ENCODE assay signal across 8 cellular contexts in genomic region chr19:57613941-57614743, GRCh38. TPM values are rescaled to one million over a fixed set of nuclear protein-coding genes. Genes with fewer than 3 reads are reported as not detected.
DNase-seq lines count a peak whose midpoint lies in the region; ATAC-seq and TF ChIP-seq lines count a peak whose summit lies in the region.

Gene ZNF134, plus strand, starts transcription at chr19:57614242. Its CDS starts 5,227 bp downstream, at chr19:57619469.

- H3K9me1 ChIP-seq in IMR-90 (ENCODE audit: insufficient read depth, low read length) = no peaks in the 10 kb centered on the region

- peaks cover 67% of the 10 kb centered on the region for H3K9me3 Mint-ChIP-seq in activated T-cell treated with anti-CD3 and anti-CD28 coated beads, Interleukin-2, amount 50 U/mL, for 24 hours

- TF ChIP-seq CTCF in IMR-90 (conservative IDR thresholded peaks at IDR 0.05; ENCODE audit: low read depth, low read length) (peak; percentile 39), PC-3 (conservative IDR thresholded peaks at IDR 0.05; ENCODE audit: low read depth, low read length) (no peak; the same call in 1 of the 2 replicates), esophagus muscularis mucosa (IDR thresholded peaks at IDR 0.05) (peak in 1 of 3 experiments; percentile 27)

- H4K5ac ChIP-seq in IMR-90 (ENCODE audit: low read depth, low read length) = peak within 1 kb of the TSS; percentile 73

- POLR2A ChIA-PET in IMR-90 (lab: Charles Lee; ENCODE audit: unreplicated experiment) = interaction anchor here (0.5 to 0.9 kb wide), 3 partner anchors 10 to 55 kb away, joined by 3 to 4 read pairs (median 3); no protein-coding TSS in a partner anchor
- POLR2A ChIA-PET in PC-3 (lab: Charles Lee; ENCODE audit: unreplicated experiment) = interaction anchor here (0.6 kb wide), 1 partner anchor 19 kb away, joined by 3 read pairs; the partner anchor contains the start of gene ZNF211

- TF ChIP-seq RAD21 in IMR-90 (IDR thresholded peaks at IDR 0.05; ENCODE audit: low read length) = no peak; the same call in 1 of the 2 replicates

- H2BK20ac ChIP-seq in IMR-90 (ENCODE audit: low read depth, low read length) = no peak within 1 kb of the TSS

- no peaks in the 10 kb centered on the region for H3F3A ChIP-seq in PC-3 (ENCODE audit: low read length, unreplicated experiment)

- H3K4me1 ChIP-seq in IMR-90 (ENCODE audit: control insufficient read depth, insufficient read depth, low read length) (peaks cover 2% of the 10 kb centered on the region; the same call in 1 of the 2 replicates), PC-3 (ENCODE audit: insufficient read depth, low read length) (no peaks in the 10 kb centered on the region), esophagus muscularis mucosa (peaks cover 4 to 23% (median 14%) of the 10 kb centered on the region in 4 donors), muscle layer of colon (ENCODE audit: insufficient read depth, low read length) (peaks cover 15% of the 10 kb centered on the region)

- H3K9me3 ChIP-seq in IMR-90 (ENCODE audit: control insufficient read depth, insufficient read depth, low read length) (peaks cover 42% of the 10 kb centered on the region), PC-3 (ENCODE audit: low read length) (peaks cover 50% of the 10 kb centered on the region), esophagus muscularis mucosa (peaks cover 14 to 53% (median 48%) of the 10 kb centered on the region in 4 donors), muscle layer of colon (ENCODE audit: low read length) (peaks cover 45% of the 10 kb centered on the region)

- CTCF ChIA-PET in IMR-90 (lab: Yijun Ruan, JAX) (no interaction called here), PC-3 (lab: Charles Lee) (no interaction called here)

- no peak within 1 kb of the TSS for H2BK15ac ChIP-seq in IMR-90 (ENCODE audit: low read depth, low read length)

- peak within 1 kb of the TSS; percentile 96 for H3K4me3 ChIP-seq in IMR-90 (ENCODE audit: insufficient read depth, low read depth, low read length)
- peak within 1 kb of the TSS; percentile 91 for H3K4me3 ChIP-seq in PC-3 (ENCODE audit: low read length)
- peak within 1 kb of the TSS; percentile 82 to 99 (median 92) for H3K4me3 ChIP-seq in esophagus muscularis mucosa
- H3K4me3 ChIP-seq in muscle layer of colon (ENCODE audit: low read depth in 1 of 2, low read length in 2 of 2) = peak within 1 kb of the TSS; percentile 94 to 97

- peak within 1 kb of the TSS; percentile 99 for H3K23ac ChIP-seq in IMR-90 (ENCODE audit: low read depth, low read length)

- H2BK120ac ChIP-seq in IMR-90 (ENCODE audit: low read depth, low read length) = no peak within 1 kb of the TSS; the same call in 1 of the 2 replicates

- peak within 1 kb of the TSS; percentile 76 for H3K27ac Mint-ChIP-seq in activated T-cell treated with anti-CD3 and anti-CD28 coated beads, Interleukin-2, amount 50 U/mL, for 24 hours

- ATAC-seq in GM21423 (IDR thresholded peaks at IDR 0.05; ENCODE audit: unreplicated experiment) (peak; percentile 96), IMR-90 (ENCODE audit: low read depth) (peak; percentile 99), PC-3 (peak; percentile 100)

- no peak within 1 kb of the TSS for H3K56ac ChIP-seq in IMR-90 (ENCODE audit: extremely low read depth, insufficient read depth, low read length)

- H3K36me3 ChIP-seq in IMR-90 (ENCODE audit: control insufficient read depth, insufficient read depth, low read length) (peaks cover 36% of the 10 kb centered on the region), PC-3 (ENCODE audit: low read depth, low read length) (peaks cover 49% of the 10 kb centered on the region), esophagus muscularis mucosa (peaks cover 33 to 39% (median 39%) of the 10 kb centered on the region in 4 donors), muscle layer of colon (ENCODE audit: insufficient read depth, low read length) (peaks cover 34% of the 10 kb centered on the region)

- peak within 1 kb of the TSS; percentile 98 for H2AK9ac ChIP-seq in IMR-90 (replicated peaks; ENCODE audit: low read depth, low read length, poor library complexity)

- peak within 1 kb of the TSS; percentile 91 for H3K4me3 Mint-ChIP-seq in activated T-cell treated with anti-CD3 and anti-CD28 coated beads, Interleukin-2, amount 50 U/mL, for 24 hours

- H3K9ac ChIP-seq in IMR-90 (ENCODE audit: low read depth, low read length) (peak within 1 kb of the TSS; percentile 70), PC-3 (ENCODE audit: low read length) (peak within 1 kb of the TSS; percentile 87), muscle layer of colon (ENCODE audit: low read length) (peak within 1 kb of the TSS; percentile 31)

- H3K27ac ChIP-seq in IMR-90 (ENCODE audit: insufficient read depth, low read length) (peak within 1 kb of the TSS; percentile 66), PC-3 (ENCODE audit: low read length) (no peak within 1 kb of the TSS), esophagus muscularis mucosa (replicated peaks in 1 of 4) (peak within 1 kb of the TSS; percentile 74 to 81 (median 80)), muscle layer of colon (ENCODE audit: low read depth, low read length) (peak within 1 kb of the TSS; percentile 65)

- H3K27me3 ChIP-seq in IMR-90 (ENCODE audit: control insufficient read depth, insufficient read depth, low read length) (no peaks in the 10 kb centered on the region), PC-3 (ENCODE audit: low read length) (no peaks in the 10 kb centered on the region), esophagus muscularis mucosa (no peaks in the 10 kb centered on the region), muscle layer of colon (ENCODE audit: control insufficient read depth in 1 of 2, insufficient read depth in 2 of 2, low read length in 2 of 2) (no peaks in the 10 kb centered on the region)

- in situ Hi-C loops in IMR-90 (cut with MboI; ENCODE audit: low sequenced_read_pairs) = no loop called here

- H2AFZ ChIP-seq in IMR-90 (replicated peaks; ENCODE audit: low read length, poor library complexity) (peak within 1 kb of the TSS; percentile 99), PC-3 (ENCODE audit: low read length) (peak within 1 kb of the TSS; percentile 83)

- H3K14ac ChIP-seq in IMR-90 (replicated peaks; ENCODE audit: low read depth, low read length) = peak within 1 kb of the TSS; percentile 83

- peak within 1 kb of the TSS; percentile 96 to 98 for H4K8ac ChIP-seq in IMR-90 (ENCODE audit: low read depth in 2 of 2, low read length in 2 of 2)

- TF ChIP-seq POLR2A in IMR-90 (IDR thresholded peaks at IDR 0.05; ENCODE audit: low read depth, low read length) = 0 out of 2 replicates have a peak, but pooled peaks have one; percentile 42
- TF ChIP-seq POLR2A in esophagus muscularis mucosa (IDR thresholded peaks at IDR 0.05; ENCODE audit: low read depth) = no peak

- no peaks in the 10 kb centered on the region for H3K27me3 Mint-ChIP-seq in activated T-cell treated with anti-CD3 and anti-CD28 coated beads, Interleukin-2, amount 50 U/mL, for 24 hours

- dilution Hi-C loops in IMR-90 (cut with HindIII; ENCODE audit: low sequenced_read_pairs, unreplicated experiment) = no loop called here

- no peak for TF ChIP-seq EP300 in esophagus muscularis mucosa (IDR thresholded peaks at IDR 0.05)

- H4K91ac ChIP-seq in IMR-90 (ENCODE audit: insufficient read depth, low read depth, low read length) = peak within 1 kb of the TSS; percentile 29; the same call in 1 of the 2 replicates

- H3K79me2 ChIP-seq in PC-3 (ENCODE audit: low read length) = peaks cover 41% of the 10 kb centered on the region

- intact Hi-C loops in IMR-90 (cut with micrococcal nuclease) = no loop called here
- intact Hi-C loops in PC-3 (cut with micrococcal nuclease) = loop anchor here (1.0 kb wide), 1 partner anchor 36 kb away; the partner anchor contains the start of gene ZNF416
- intact Hi-C loops in esophagus muscularis mucosa (cut with DNase I) = no loop called here

- H3K4me2 ChIP-seq in IMR-90 (ENCODE audit: low read depth, low read length) (peak within 1 kb of the TSS; percentile 94), PC-3 (ENCODE audit: low read length) (peak within 1 kb of the TSS; percentile 89)

- H3K4me1 Mint-ChIP-seq in activated T-cell treated with anti-CD3 and anti-CD28 coated beads, Interleukin-2, amount 50 U/mL, for 24 hours (ENCODE audit: low read depth) = peaks cover 32% of the 10 kb centered on the region

- peak within 1 kb of the TSS; percentile 12 for H2BK5ac ChIP-seq in IMR-90 (ENCODE audit: low read depth, low read length, poor library complexity, severe bottlenecking)

- 1% methylated on average over 40 of the region's 64 CpGs; no CpG with 5 or more reads in 1 of the 2 experiments for WGBS in IMR-90 (ENCODE audit: extremely low coverage in 2 of 2, insufficient read length in 1 of 2), 2 experiments
- WGBS in esophagus muscularis mucosa = 0% methylated on average over 12 of the region's 64 CpGs

- H3K18ac ChIP-seq in IMR-90 (ENCODE audit: low read depth, low read length) = no peak within 1 kb of the TSS

- H3K4ac ChIP-seq in IMR-90 (ENCODE audit: low read depth, low read length) = peak within 1 kb of the TSS; percentile 85

- H2AK5ac ChIP-seq in IMR-90 (ENCODE audit: low read depth, low read length) = peak within 1 kb of the TSS; percentile 93

- H3K79me1 ChIP-seq in IMR-90 (ENCODE audit: low read depth in 1 of 2, low read length in 2 of 2) = peaks cover 26 to 54% of the 10 kb centered on the region in 2 experiments; a peak in 3 of 4 replicates

- no TSS peak for BruUV-seq in IMR-90 (replicated peaks; lab: Mats Ljungman, UMichigan)
- TSS peak; percentile 65 for BruUV-seq in PC-3 (replicated peaks; lab: Mats Ljungman, UMichigan)

- H3K9me2 ChIP-seq in PC-3 (replicated peaks; ENCODE audit: low read length) = no peaks in the 10 kb centered on the region

- H4K20me1 ChIP-seq in IMR-90 (ENCODE audit: insufficient read depth, low read length) = no peaks in the 10 kb centered on the region
- no peaks in the 10 kb centered on the region for H4K20me1 ChIP-seq in PC-3 (ENCODE audit: low read length)

- H3K36me3 Mint-ChIP-seq in activated T-cell treated with anti-CD3 and anti-CD28 coated beads, Interleukin-2, amount 50 U/mL, for 24 hours (ENCODE audit: low read depth) = peaks cover 80% of the 10 kb centered on the region

- peak; percentile 97 for DNase-seq in D341Med (ENCODE audit: low spot score)
- DNase-seq in IMR-90 = peak; percentile 87
- peak; percentile 95 for DNase-seq in PC-3
- peak; percentile 91 for DNase-seq in activated T-cell treated with anti-CD3 and anti-CD28 coated beads, Interleukin-2, amount 50 U/mL, for 24 hours
- peak; percentile 96 for DNase-seq in esophagus muscularis mucosa (ENCODE audit: extremely low spot score)
- DNase-seq in stimulated activated CD8-positive, alpha-beta memory T cell treated with anti-CD3 and anti-CD28 coated beads, Interleukin-7, amount 100 ng/mL, for 1 hour (ENCODE audit: low read depth in 2 of 2) = peak; percentile 77 to 79

TF ChIP-seq in IMR-90, 13 proteins besides CTCF, POLR2A, EP300 and RAD21 (continues in another document):
- no peak for TF ChIP-seq CEBPB (IDR thresholded peaks at IDR 0.05; ENCODE audit: low read depth, low read length)
- TF ChIP-seq MXI1 (IDR thresholded peaks at IDR 0.05; ENCODE audit: borderline replicate concordance, low read depth, low read length) = peak; percentile 70; the same call in 1 of the 2 replicates
- TF ChIP-seq NFE2L2 (IDR thresholded peaks at IDR 0.05; ENCODE audit: low read depth, low read length) = no peak

RNA-seq across cellular contexts. Expression of gene ZNF134, which starts in this region (rescaled TPM):
- total RNA-seq in IMR-90 (2012; rRNA removed) = 31.0 and 31.1 TPM in 2 replicates
- 6.0 and 6.2 TPM in 2 replicates for polyA plus RNA-seq in IMR-90 (2012; rRNA removed)
- 4.8 and 6.5 TPM in 2 replicates for polyA plus RNA-seq in IMR-90 (2012; cell fraction: cytosol; rRNA removed)
- 8.4 and 8.5 TPM in 2 replicates for polyA plus RNA-seq in IMR-90 (2012; cell fraction: nucleus; rRNA removed; ENCODE audit: low replicate concordance)
- 22.2 and 22.3 TPM in 2 replicates for total RNA-seq in PC-3 (2014; rRNA removed)
- 10 to 100 TPM; 14.5 to 31.3 (median 22.1) TPM for total RNA-seq in esophagus muscularis mucosa

Comparison
In these comparisons a context has a peak if more than half of its experiments do, and no peak if none do; other contexts are left out.
1. H3K9ac ChIP-seq: peak in every context shown above with its lines; median percentile 87 in PC-3; 70 in IMR-90; 31 in muscle layer of colon.